Comparison of ENCODE assay signal across 16 cellular contexts in genomic region chr12:132836803-132837331, GRCh38. TPM values are rescaled to one million over a fixed set of nuclear protein-coding genes. Genes with fewer than 3 reads are reported as not detected.
DNase-seq lines count a peak whose midpoint lies in the region; ATAC-seq and TF ChIP-seq lines count a peak whose summit lies in the region.
"Had no signal": no experiment of that assay in that cellular context is flagged by ENCODE, and none has a peak within 500 bp of the region (broad histone marks: within the 10 kb centered on the region; RNA-seq: fewer than 3 reads in every experiment).

No MANE protein-coding gene starts in this region.

- H3K36me3 Mint-ChIP-seq in activated CD4-positive, alpha-beta memory T cell treated with anti-CD3 and anti-CD28 coated beads, Interleukin-2, amount 10 ng/mL, durations not matched to agents 7 days and 5 days (ENCODE audit: low read depth) = peaks cover 53% of the 10 kb centered on the region
- peaks cover 14% of the 10 kb centered on the region for H3K36me3 Mint-ChIP-seq in activated CD4-positive, alpha-beta memory T cell treated with anti-CD3 and anti-CD28 coated beads for 36 hours
- H3K36me3 Mint-ChIP-seq in H9 (ENCODE audit: insufficient read depth in 1 of 3, low read depth in 3 of 3) (peaks cover 10 to 35% (median 15%) of the 10 kb centered on the region in 3 experiments), nephron progenitor cell (ENCODE audit: low read depth) (peaks cover 30% of the 10 kb centered on the region)
- peaks cover 56% of the 10 kb centered on the region for H3K36me3 Mint-ChIP-seq in activated T-helper 2 cell treated with anti-CD3 and anti-CD28 coated beads, Interferon-gamma antibody, Interleukin-2, Interleukin-4, amounts not matched to agents 10 μg/mL and 5 μg/mL and 100 μg/mL, durations not matched to agents 14 hours and 24 hours and 36 hours (ENCODE audit: low read depth)

- H3K9ac ChIP-seq in H9 (ENCODE audit: extremely low read depth, insufficient read length, low read length) (no peak overlapping the region), trophoblast cell (ENCODE audit: low read length) (no peak overlapping the region)

- H3K9me3 ChIP-seq in H9 (ENCODE audit: control insufficient read depth, low read depth, low read length) = no peaks in the 10 kb centered on the region
- H3K9me3 ChIP-seq in trophoblast cell (ENCODE audit: insufficient read depth, low read depth, low read length) = peaks cover 12% of the 10 kb centered on the region
- H3K9me3 ChIP-seq: spleen, testis had no signal

- H3K36me3 ChIP-seq in trophoblast cell (ENCODE audit: control insufficient read depth in 1 of 2, insufficient read depth in 2 of 2, low read length in 2 of 2) = peaks cover 59 to 82% of the 10 kb centered on the region in 2 experiments

- CTCF ChIA-PET in activated CD4-positive, alpha-beta memory T cell treated with anti-CD3 and anti-CD28 coated beads, Interleukin-2, amount 10 ng/mL, durations not matched to agents 7 days and 5 days (lab: Charles Lee) = no interaction called here
- CTCF ChIA-PET in activated CD4-positive, alpha-beta memory T cell treated with anti-CD3 and anti-CD28 coated beads for 36 hours (lab: Charles Lee) = no interaction called here

- POLR2A ChIA-PET in activated CD4-positive, alpha-beta memory T cell treated with anti-CD3 and anti-CD28 coated beads, Interleukin-2, amount 10 ng/mL, durations not matched to agents 7 days and 5 days (lab: Charles Lee) = interaction anchor here (3.0 kb wide), 1 partner anchor 9 kb away, joined by 19 read pairs; the partner anchor contains the start of gene GOLGA3
- POLR2A ChIA-PET in activated CD4-positive, alpha-beta memory T cell treated with anti-CD3 and anti-CD28 coated beads for 36 hours (lab: Charles Lee) = interaction anchor here (1.1 kb wide), 1 partner anchor 50 kb away, joined by 3 read pairs; the partner anchor contains the start of gene CHFR

- no CpG with 5 or more reads among the region's 5 CpGs for WGBS in H9 (ENCODE audit: extremely low coverage, insufficient read length, low lambda C conversion rate)
- no CpG with 5 or more reads among the region's 5 CpGs for WGBS in trophoblast cell (ENCODE audit: extremely low coverage, insufficient coverage, insufficient read length)

- no peaks in the 10 kb centered on the region for H3K27me3 Mint-ChIP-seq in activated CD4-positive, alpha-beta memory T cell treated with anti-CD3 and anti-CD28 coated beads, Interleukin-2, amount 10 ng/mL, durations not matched to agents 7 days and 5 days
- no peaks in the 10 kb centered on the region for H3K27me3 Mint-ChIP-seq in activated CD4-positive, alpha-beta memory T cell treated with anti-CD3 and anti-CD28 coated beads for 36 hours
- H3K27me3 Mint-ChIP-seq in H9 (ENCODE audit: low read depth) (no peaks in the 10 kb centered on the region), nephron progenitor cell (ENCODE audit: low read depth, poor library complexity) (peaks cover 8% of the 10 kb centered on the region)
- H3K27me3 Mint-ChIP-seq in activated T-helper 2 cell treated with anti-CD3 and anti-CD28 coated beads, Interferon-gamma antibody, Interleukin-2, Interleukin-4, amounts not matched to agents 10 μg/mL and 5 μg/mL and 100 μg/mL, durations not matched to agents 14 hours and 24 hours and 36 hours (ENCODE audit: low read depth) = no peaks in the 10 kb centered on the region

- ATAC-seq in HG02938 (IDR thresholded peaks at IDR 0.05; ENCODE audit: unreplicated experiment) = no peak
- no peak for ATAC-seq in GM18502 (IDR thresholded peaks at IDR 0.05; ENCODE audit: poor library complexity, unreplicated experiment)

- H3K79me1 ChIP-seq in H9 (ENCODE audit: insufficient read depth, low read depth, low read length, poor library complexity, severe bottlenecking) (no peaks in the 10 kb centered on the region), trophoblast cell (ENCODE audit: low read length) (no peaks in the 10 kb centered on the region)

- no peaks in the 10 kb centered on the region for H3K9me3 Mint-ChIP-seq in activated CD4-positive, alpha-beta memory T cell treated with anti-CD3 and anti-CD28 coated beads, Interleukin-2, amount 10 ng/mL, durations not matched to agents 7 days and 5 days
- no peaks in the 10 kb centered on the region for H3K9me3 Mint-ChIP-seq in activated CD4-positive, alpha-beta memory T cell treated with anti-CD3 and anti-CD28 coated beads for 36 hours
- H3K9me3 Mint-ChIP-seq in H9 (no peaks in the 10 kb centered on the region), nephron progenitor cell (no peaks in the 10 kb centered on the region)
- no peaks in the 10 kb centered on the region for H3K9me3 Mint-ChIP-seq in activated T-helper 2 cell treated with anti-CD3 and anti-CD28 coated beads, Interferon-gamma antibody, Interleukin-2, Interleukin-4, amounts not matched to agents 10 μg/mL and 5 μg/mL and 100 μg/mL, durations not matched to agents 14 hours and 24 hours and 36 hours
- H3K9me3 Mint-ChIP-seq: HFFc6 had no signal

- no peak for DNase-seq in activated CD4-positive, alpha-beta memory T cell treated with anti-CD3 and anti-CD28 coated beads, Interleukin-2, amount 10 ng/mL, durations not matched to agents 7 days and 5 days
- DNase-seq in activated CD4-positive, alpha-beta memory T cell treated with anti-CD3 and anti-CD28 coated beads for 36 hours = no peak
- DNase-seq in H9 (no peak), nephron progenitor cell (no peak), trophoblast cell (no peak)
- no peak for DNase-seq in activated T-helper 2 cell treated with anti-CD3 and anti-CD28 coated beads, Interferon-gamma antibody, Interleukin-2, Interleukin-4, amounts not matched to agents 10 μg/mL and 5 μg/mL and 100 μg/mL, durations not matched to agents 14 hours and 24 hours and 36 hours (ENCODE audit: low spot score)
- DNase-seq: brain microvascular endothelial cell; effector CD4-positive, alpha-beta T cell; HFFc6; NCI-H2081; SHP77; spleen; testis had no signal

- H3K23me2 ChIP-seq in H9 (ENCODE audit: insufficient read length, low read depth, low read length, poor library complexity, severe bottlenecking) = no peaks in the 10 kb centered on the region

- H3K18ac ChIP-seq in H9 (ENCODE audit: insufficient read length, low read depth, low read length) (no peak overlapping the region), trophoblast cell (ENCODE audit: low read length) (no peak overlapping the region)

- H3K27me3 ChIP-seq in H9 (ENCODE audit: insufficient read depth, low read length) (no peaks in the 10 kb centered on the region), trophoblast cell (ENCODE audit: insufficient read depth, low read length) (no peaks in the 10 kb centered on the region)
- H3K27me3 ChIP-seq: brain microvascular endothelial cell, spleen, testis had no signal

- H2AK5ac ChIP-seq in H9 (ENCODE audit: insufficient read length, low read length) (no peak overlapping the region), trophoblast cell (ENCODE audit: low read length) (no peak overlapping the region)

- H3K4me2 ChIP-seq in H9 (ENCODE audit: insufficient read depth, insufficient read length, low read length) (no peak overlapping the region), trophoblast cell (ENCODE audit: low read length) (no peak overlapping the region)

- peaks cover 37% of the 10 kb centered on the region for H3K4me1 Mint-ChIP-seq in activated CD4-positive, alpha-beta memory T cell treated with anti-CD3 and anti-CD28 coated beads, Interleukin-2, amount 10 ng/mL, durations not matched to agents 7 days and 5 days
- H3K4me1 Mint-ChIP-seq in activated CD4-positive, alpha-beta memory T cell treated with anti-CD3 and anti-CD28 coated beads for 36 hours (ENCODE audit: low read depth) = peaks cover 30% of the 10 kb centered on the region
- no peaks in the 10 kb centered on the region for H3K4me1 Mint-ChIP-seq in H9
- H3K4me1 Mint-ChIP-seq in activated T-helper 2 cell treated with anti-CD3 and anti-CD28 coated beads, Interferon-gamma antibody, Interleukin-2, Interleukin-4, amounts not matched to agents 10 μg/mL and 5 μg/mL and 100 μg/mL, durations not matched to agents 14 hours and 24 hours and 36 hours (ENCODE audit: low read depth) = peaks cover 24% of the 10 kb centered on the region
- peaks cover 28% of the 10 kb centered on the region for H3K4me1 Mint-ChIP-seq in nephron progenitor cell

- no peaks in the 10 kb centered on the region for H4K20me1 ChIP-seq in H9 (ENCODE audit: control insufficient read depth, insufficient read depth, insufficient read length)

- H2BK12ac ChIP-seq in H9 (ENCODE audit: insufficient read length, low read depth, low read length) (no peak overlapping the region), trophoblast cell (ENCODE audit: low read length) (no peak overlapping the region)

- no peak overlapping the region for H2BK120ac ChIP-seq in H9 (ENCODE audit: low read depth, low read length, poor library complexity, severe bottlenecking)
- no peak overlapping the region for H2BK120ac ChIP-seq in trophoblast cell (ENCODE audit: insufficient read depth, low read length, poor library complexity)

- no peak overlapping the region for H2BK5ac ChIP-seq in H9 (ENCODE audit: insufficient read length, low read length)
- H2BK5ac ChIP-seq in trophoblast cell (ENCODE audit: low read depth, low read length, poor library complexity) = no peak overlapping the region

- intact Hi-C loops in activated CD4-positive, alpha-beta memory T cell treated with anti-CD3 and anti-CD28 coated beads for 36 hours (cut with micrococcal nuclease) = no loop called here
- intact Hi-C loops in activated T-helper 2 cell treated with anti-CD3 and anti-CD28 coated beads, Interferon-gamma antibody, Interleukin-2, Interleukin-4, amounts not matched to agents 10 μg/mL and 5 μg/mL and 100 μg/mL, durations not matched to agents 14 hours and 24 hours and 36 hours (cut with micrococcal nuclease) = no loop called here

- H3K79me2 ChIP-seq in H9 (ENCODE audit: insufficient read depth, low read length) (no peaks in the 10 kb centered on the region), trophoblast cell (ENCODE audit: control insufficient read depth, insufficient read depth, low read length, poor library complexity) (no peaks in the 10 kb centered on the region)

- no peak overlapping the region for H4K5ac ChIP-seq in H9 (ENCODE audit: insufficient read length, low read depth, low read length)

- no peak overlapping the region for H2AFZ ChIP-seq in H9 (ENCODE audit: low read length)
- H2AFZ ChIP-seq in trophoblast cell (ENCODE audit: insufficient read depth, low read length, poor library complexity) = no peak overlapping the region

- peak overlapping the region; percentile 52 for H3K27ac Mint-ChIP-seq in activated CD4-positive, alpha-beta memory T cell treated with anti-CD3 and anti-CD28 coated beads, Interleukin-2, amount 10 ng/mL, durations not matched to agents 7 days and 5 days
- H3K27ac Mint-ChIP-seq in activated CD4-positive, alpha-beta memory T cell treated with anti-CD3 and anti-CD28 coated beads for 36 hours = no peak overlapping the region
- peak overlapping the region; percentile 58 to 98 (median 85); a peak in 5 of 7 replicates for H3K27ac Mint-ChIP-seq in H9
- H3K27ac Mint-ChIP-seq in activated T-helper 2 cell treated with anti-CD3 and anti-CD28 coated beads, Interferon-gamma antibody, Interleukin-2, Interleukin-4, amounts not matched to agents 10 μg/mL and 5 μg/mL and 100 μg/mL, durations not matched to agents 14 hours and 24 hours and 36 hours = no peak overlapping the region
- H3K27ac Mint-ChIP-seq in nephron progenitor cell = peak overlapping the region; percentile 73
- H3K27ac Mint-ChIP-seq: HFFc6 had no signal

- H2BK20ac ChIP-seq in H9 (ENCODE audit: low read depth, low read length, poor library complexity, severe bottlenecking) = no peak overlapping the region

- H3K56ac ChIP-seq in H9 (ENCODE audit: insufficient read length, low read depth, low read length) = no peak overlapping the region

- H4K91ac ChIP-seq in H9 (ENCODE audit: insufficient read length, low read depth, low read length) (no peak overlapping the region), trophoblast cell (ENCODE audit: low read depth, low read length) (no peak overlapping the region)

- H3K4me3 Mint-ChIP-seq in activated CD4-positive, alpha-beta memory T cell treated with anti-CD3 and anti-CD28 coated beads, Interleukin-2, amount 10 ng/mL, durations not matched to agents 7 days and 5 days = no peak overlapping the region
- H3K4me3 Mint-ChIP-seq in activated CD4-positive, alpha-beta memory T cell treated with anti-CD3 and anti-CD28 coated beads for 36 hours = no peak overlapping the region
- H3K4me3 Mint-ChIP-seq in H9 (no peak overlapping the region; a peak in 1 of 5 replicates), nephron progenitor cell (no peak overlapping the region)
- H3K4me3 Mint-ChIP-seq in activated T-helper 2 cell treated with anti-CD3 and anti-CD28 coated beads, Interferon-gamma antibody, Interleukin-2, Interleukin-4, amounts not matched to agents 10 μg/mL and 5 μg/mL and 100 μg/mL, durations not matched to agents 14 hours and 24 hours and 36 hours (ENCODE audit: low read depth) = peak overlapping the region; percentile 58
- H3K4me3 Mint-ChIP-seq: HFFc6 had no signal

- no peak overlapping the region for H3K4ac ChIP-seq in H9 (ENCODE audit: low read depth, low read length)
- no peak overlapping the region for H3K4ac ChIP-seq in trophoblast cell (ENCODE audit: low read depth, low read length)

- no peak overlapping the region for H3T11ph ChIP-seq in H9 (ENCODE audit: low read length)

- H4K8ac ChIP-seq in H9 (replicated peaks; ENCODE audit: insufficient read length, low read depth, low read length) (no peak overlapping the region), trophoblast cell (ENCODE audit: low read depth, low read length) (no peak overlapping the region)

- H3K4me3 ChIP-seq in trophoblast cell (ENCODE audit: low read depth, low read length) = no peak overlapping the region
- H3K4me3 ChIP-seq: lung, testis had no signal

- H4K12ac ChIP-seq in trophoblast cell (ENCODE audit: low read depth, low read length) = no peak overlapping the region

- H3K23ac ChIP-seq in H9 (ENCODE audit: insufficient read length, low read depth, low read length) (no peak overlapping the region), trophoblast cell (ENCODE audit: low read length) (no peak overlapping the region)

- no peak overlapping the region for H3K27ac ChIP-seq in H9 (ENCODE audit: insufficient read length, low read depth, low read length)
- no peak overlapping the region for H3K27ac ChIP-seq in trophoblast cell (ENCODE audit: low read depth, low read length)
- H3K27ac ChIP-seq: brain microvascular endothelial cell, testis had no signal

- no peak overlapping the region for H2BK15ac ChIP-seq in H9 (ENCODE audit: low read depth, low read length)

- H3K4me1 ChIP-seq in H9 (ENCODE audit: insufficient read depth, low read length) (no peaks in the 10 kb centered on the region), trophoblast cell (ENCODE audit: control insufficient read depth in 1 of 2, insufficient read depth in 2 of 2, low read length in 2 of 2) (no peaks in the 10 kb centered on the region)

- no peak overlapping the region for H3K14ac ChIP-seq in H9 (ENCODE audit: insufficient read depth, low read length)
- no peak overlapping the region for H3K14ac ChIP-seq in trophoblast cell (ENCODE audit: low read length)

- TF ChIP-seq CTCF in H9 (conservative IDR thresholded peaks at IDR 0.05) (no peak), nephron progenitor cell (IDR thresholded peaks at IDR 0.05) (no peak)

RNA-seq across cellular contexts. Expression of gene GOLGA3, which starts 8.2 kb away (rescaled TPM):
- total RNA-seq in activated CD4-positive, alpha-beta memory T cell treated with anti-CD3 and anti-CD28 coated beads, Interleukin-2, amount 10 ng/mL, durations not matched to agents 7 days and 5 days = 10 to 100 TPM; 46.2 to 46.5 TPM
- total RNA-seq in activated CD4-positive, alpha-beta memory T cell treated with anti-CD3 and anti-CD28 coated beads for 36 hours = 10 to 100 TPM; 41.7 to 44.2 TPM
- total RNA-seq in H9 (2021) = 34.9 and 40.1 TPM in 2 replicates
- total RNA-seq in activated T-helper 2 cell treated with anti-CD3 and anti-CD28 coated beads, Interferon-gamma antibody, Interleukin-2, Interleukin-4, amounts not matched to agents 10 μg/mL and 5 μg/mL and 100 μg/mL, durations not matched to agents 14 hours and 24 hours and 36 hours = 64.5 and 66.2 TPM in 2 replicates
- 24.5 and 26.4 TPM in 2 replicates for polyA plus RNA-seq in trophoblast cell (2013)

RNA-seq across cellular contexts. Expression of gene CHFR, which starts 50.5 kb away (rescaled TPM):
- 10 to 100 TPM; 78.7 to 78.8 TPM for total RNA-seq in activated CD4-positive, alpha-beta memory T cell treated with anti-CD3 and anti-CD28 coated beads, Interleukin-2, amount 10 ng/mL, durations not matched to agents 7 days and 5 days
- total RNA-seq in activated CD4-positive, alpha-beta memory T cell treated with anti-CD3 and anti-CD28 coated beads for 36 hours = 10 to 100 TPM; 41.2 to 42.9 TPM
- 51.9 and 53.3 TPM in 2 replicates for total RNA-seq in H9 (2021)
- total RNA-seq in activated T-helper 2 cell treated with anti-CD3 and anti-CD28 coated beads, Interferon-gamma antibody, Interleukin-2, Interleukin-4, amounts not matched to agents 10 μg/mL and 5 μg/mL and 100 μg/mL, durations not matched to agents 14 hours and 24 hours and 36 hours = 55.0 and 59.9 TPM in 2 replicates
- polyA plus RNA-seq in trophoblast cell (2013) = 35.2 and 35.8 TPM in 2 replicates

Comparison
In these comparisons a context has a peak if more than half of its experiments do, and no peak if none do; other contexts are left out.
1. H3K27ac Mint-ChIP-seq: peak in activated CD4-positive, alpha-beta memory T cell treated with anti-CD3 and anti-CD28 coated beads, Interleukin-2, amount 10 ng/mL, durations not matched to agents 7 days and 5 days (single experiment), H9 (3 of 3) and nephron progenitor cell (single experiment); none in activated CD4-positive, alpha-beta memory T cell treated with anti-CD3 and anti-CD28 coated beads for 36 hours (single experiment) and activated T-helper 2 cell treated with anti-CD3 and anti-CD28 coated beads, Interferon-gamma antibody, Interleukin-2, Interleukin-4, amounts not matched to agents 10 μg/mL and 5 μg/mL and 100 μg/mL, durations not matched to agents 14 hours and 24 hours and 36 hours (single experiment).